1 cellular context compared by ENCODE assay signal in the genomic region with DNA sequence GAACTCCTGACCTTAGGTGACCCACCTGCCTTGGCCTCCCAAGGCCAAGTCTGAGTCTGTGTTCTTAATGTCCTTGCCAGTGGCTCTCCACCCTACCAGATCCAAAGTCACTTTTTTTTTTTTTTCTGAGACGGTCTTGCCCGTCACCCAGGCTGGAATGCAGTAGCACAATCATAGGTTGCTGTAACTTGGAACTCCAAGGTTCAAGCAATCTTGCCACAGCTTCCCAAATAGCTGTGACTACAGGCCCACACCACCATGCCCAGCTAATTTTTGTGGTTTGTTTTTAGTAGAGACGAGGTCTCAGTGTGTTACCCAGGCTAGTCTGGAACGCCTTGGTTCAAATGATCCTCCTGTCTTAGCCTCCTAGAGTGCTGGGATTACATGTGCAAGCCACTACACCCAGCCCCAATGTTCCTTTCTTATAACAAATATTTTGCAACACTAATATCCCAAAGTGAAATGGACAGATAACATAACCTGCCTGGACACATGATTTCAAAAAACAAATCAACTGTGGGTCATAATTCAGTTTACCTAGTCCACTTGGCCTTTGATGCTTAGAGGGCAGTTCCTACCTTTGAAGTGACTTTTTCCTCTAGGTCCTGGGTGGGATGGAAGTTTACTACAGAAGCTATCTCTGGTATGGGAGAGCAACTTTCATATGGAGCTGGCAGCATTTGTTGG.
TF ChIP-seq lines count a peak whose summit lies in the region.

No MANE protein-coding gene starts in this region.

TF ChIP-seq in GM23338, 12 proteins besides CTCF, POLR2A, EP300 and RAD21 (continued from another document):
- TF ChIP-seq ETS1 (IDR thresholded peaks at IDR 0.05) (no peak), ZNF462 (CRISPR knock-in tag; IDR thresholded peaks at IDR 0.05) (no peak), STAT1 (IDR thresholded peaks at IDR 0.05; ENCODE audit: unreplicated experiment) (no peak), JUNB (IDR thresholded peaks at IDR 0.05; ENCODE audit: unreplicated experiment) (no peak), ZNF114 (CRISPR knock-in tag; IDR thresholded peaks at IDR 0.05) (no peak), EZH2 (IDR thresholded peaks at IDR 0.05; ENCODE audit: low read depth, unreplicated experiment) (no peak), ZNF331 (CRISPR knock-in tag; IDR thresholded peaks at IDR 0.05; ENCODE audit: low read depth) (no peak)
- TF ChIP-seq, protein P1, sequence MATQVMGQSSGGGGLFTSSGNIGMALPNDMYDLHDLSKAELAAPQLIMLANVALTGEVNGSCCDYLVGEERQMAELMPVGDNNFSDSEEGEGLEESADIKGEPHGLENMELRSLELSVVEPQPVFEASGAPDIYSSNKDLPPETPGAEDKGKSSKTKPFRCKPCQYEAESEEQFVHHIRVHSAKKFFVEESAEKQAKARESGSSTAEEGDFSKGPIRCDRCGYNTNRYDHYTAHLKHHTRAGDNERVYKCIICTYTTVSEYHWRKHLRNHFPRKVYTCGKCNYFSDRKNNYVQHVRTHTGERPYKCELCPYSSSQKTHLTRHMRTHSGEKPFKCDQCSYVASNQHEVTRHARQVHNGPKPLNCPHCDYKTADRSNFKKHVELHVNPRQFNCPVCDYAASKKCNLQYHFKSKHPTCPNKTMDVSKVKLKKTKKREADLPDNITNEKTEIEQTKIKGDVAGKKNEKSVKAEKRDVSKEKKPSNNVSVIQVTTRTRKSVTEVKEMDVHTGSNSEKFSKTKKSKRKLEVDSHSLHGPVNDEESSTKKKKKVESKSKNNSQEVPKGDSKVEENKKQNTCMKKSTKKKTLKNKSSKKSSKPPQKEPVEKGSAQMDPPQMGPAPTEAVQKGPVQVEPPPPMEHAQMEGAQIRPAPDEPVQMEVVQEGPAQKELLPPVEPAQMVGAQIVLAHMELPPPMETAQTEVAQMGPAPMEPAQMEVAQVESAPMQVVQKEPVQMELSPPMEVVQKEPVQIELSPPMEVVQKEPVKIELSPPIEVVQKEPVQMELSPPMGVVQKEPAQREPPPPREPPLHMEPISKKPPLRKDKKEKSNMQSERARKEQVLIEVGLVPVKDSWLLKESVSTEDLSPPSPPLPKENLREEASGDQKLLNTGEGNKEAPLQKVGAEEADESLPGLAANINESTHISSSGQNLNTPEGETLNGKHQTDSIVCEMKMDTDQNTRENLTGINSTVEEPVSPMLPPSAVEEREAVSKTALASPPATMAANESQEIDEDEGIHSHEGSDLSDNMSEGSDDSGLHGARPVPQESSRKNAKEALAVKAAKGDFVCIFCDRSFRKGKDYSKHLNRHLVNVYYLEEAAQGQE (IDR thresholded peaks at IDR 0.05; ENCODE audit: unreplicated experiment) = no peak
